In the genomic region with DNA sequence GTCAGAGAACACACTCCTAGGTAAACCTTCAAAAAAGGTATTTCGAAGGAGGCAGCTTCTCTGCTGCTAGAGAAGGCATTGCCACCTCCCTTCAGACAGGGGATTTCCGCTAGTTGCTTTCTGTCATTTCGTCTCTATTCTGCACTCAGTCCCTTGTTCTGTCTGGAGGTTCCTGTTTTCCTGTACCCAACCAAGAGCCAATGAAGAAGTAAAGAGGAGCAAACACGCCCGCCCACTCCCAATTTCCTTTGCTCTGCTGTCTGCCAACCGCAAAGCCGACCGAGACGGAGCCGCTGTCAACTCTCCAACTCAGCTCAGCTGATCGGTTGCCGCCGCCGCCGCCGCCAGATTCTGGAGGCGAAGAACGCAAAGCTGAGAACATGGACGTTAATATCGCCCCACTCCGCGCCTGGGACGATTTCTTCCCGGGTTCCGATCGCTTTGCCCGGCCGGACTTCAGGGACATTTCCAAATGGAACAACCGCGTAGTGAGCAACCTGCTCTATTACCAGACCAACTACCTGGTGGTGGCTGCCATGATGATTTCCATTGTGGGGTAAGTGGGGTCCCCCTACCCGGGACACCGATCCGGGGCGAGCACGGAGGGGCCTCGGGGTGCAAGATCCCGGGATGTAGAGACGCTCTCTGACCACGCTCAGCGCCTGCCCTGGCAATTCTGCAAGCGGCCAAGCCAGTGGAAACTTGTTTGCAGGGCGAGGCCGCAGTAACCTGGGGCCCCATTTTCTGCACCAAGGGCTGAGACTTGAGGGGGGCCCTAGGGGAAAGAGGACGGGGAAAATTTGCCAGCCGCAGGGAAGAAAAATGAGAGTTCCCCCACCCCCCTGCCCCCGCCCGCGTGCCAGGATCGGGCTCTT, we compare ENCODE assay signal across 8 cellular contexts. TPM values are rescaled to one million over a fixed set of nuclear protein-coding genes. Genes with fewer than 3 reads are reported as not detected.
DNase-seq lines count a peak whose midpoint lies in the region; ATAC-seq and TF ChIP-seq lines count a peak whose summit lies in the region.

A gene with protein sequence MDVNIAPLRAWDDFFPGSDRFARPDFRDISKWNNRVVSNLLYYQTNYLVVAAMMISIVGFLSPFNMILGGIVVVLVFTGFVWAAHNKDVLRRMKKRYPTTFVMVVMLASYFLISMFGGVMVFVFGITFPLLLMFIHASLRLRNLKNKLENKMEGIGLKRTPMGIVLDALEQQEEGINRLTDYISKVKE (plus strand): TSS at position 270 of the 875 bp plus-strand sequence. CDS start 111 bp downstream, at position 381.

- no peak within 1 kb of the TSS for H2BK5ac ChIP-seq in mesendoderm (ENCODE audit: low read length)

- peak within 1 kb of the TSS; percentile 42 for H2BK15ac ChIP-seq in mesendoderm (replicated peaks; ENCODE audit: low read depth)

- no peak within 1 kb of the TSS for H3K23ac ChIP-seq in mesendoderm (ENCODE audit: low read length)

- no CpG with 5 or more reads among the region's 49 CpGs for WGBS in mesendoderm (ENCODE audit: extremely low coverage, insufficient coverage, low lambda C conversion rate)

- H3K27ac ChIP-seq in CD4-positive, alpha-beta memory T cell (ENCODE audit: low read depth, low read length) = peak within 1 kb of the TSS; percentile 85
- H3K27ac ChIP-seq in HL-60 (replicated peaks) (peak within 1 kb of the TSS; percentile 75), mesendoderm (ENCODE audit: low read depth, low read length) (no peak within 1 kb of the TSS)

- peak within 1 kb of the TSS; percentile 88 to 95 for H3K4me3 ChIP-seq in CD4-positive, alpha-beta memory T cell (ENCODE audit: low read length in 2 of 2)
- H3K4me3 ChIP-seq in HL-60 (replicated peaks; ENCODE audit: insufficient read depth, low read length) (peak within 1 kb of the TSS; percentile 88), endocrine pancreas (ENCODE audit: control insufficient read depth, insufficient read depth, low read length) (peak within 1 kb of the TSS; percentile 92), mesendoderm (ENCODE audit: low read length) (peak within 1 kb of the TSS; percentile 76)

- DNase-seq in CD4-positive, alpha-beta memory T cell = peak; percentile 89 to 96 (median 92)
- DNase-seq in HL-60 (ENCODE audit: low read depth in 1 of 2, low spot score in 1 of 2) (peak; percentile 81 to 98), NOMO-1 treated with dmso at 0.1 percent for 144 hours (lab: John Stamatoyannopoulos, UW; ENCODE audit: unreplicated experiment) (peak; percentile 99), mesendoderm (peak; percentile 94)
- peak; percentile 68 to 71 (median 70) for DNase-seq in activated CD8-positive, alpha-beta memory T cell treated with anti-CD3 and anti-CD28 coated beads for 48 hours (ENCODE audit: low read depth in 2 of 3, low spot score in 2 of 3)
- peak; percentile 78 for DNase-seq in stimulated activated CD8-positive, alpha-beta memory T cell treated with anti-CD3 and anti-CD28 coated beads, Interleukin-15, amount 100 ng/mL, for 1 hour (ENCODE audit: low read depth)

- H3K9me3 ChIP-seq in CD4-positive, alpha-beta memory T cell (ENCODE audit: control insufficient read depth in 1 of 2, low read length in 2 of 2) = no peaks in the 10 kb centered on the region
- H3K9me3 ChIP-seq in endocrine pancreas (ENCODE audit: control insufficient read depth, low read length) = no peaks in the 10 kb centered on the region

- CTCF ChIA-PET in CD4-positive, alpha-beta memory T cell (lab: Charles Lee; ENCODE audit: partially characterized antibody) = interaction anchor here (0.9 to 3.8 kb wide), 6 partner anchors 10 to 36 kb away, joined by 3 to 33 read pairs (median 4); a partner anchor contains a TSS

- H3K4me1 ChIP-seq in CD4-positive, alpha-beta memory T cell (ENCODE audit: insufficient read depth, low read length) = peaks cover 72% of the 10 kb centered on the region
- H3K4me1 ChIP-seq in endocrine pancreas (ENCODE audit: control insufficient read depth, insufficient read depth, low read length) = peaks cover 38% of the 10 kb centered on the region
- peaks cover 9% of the 10 kb centered on the region for H3K4me1 ChIP-seq in mesendoderm (ENCODE audit: control insufficient read depth, low read depth, low read length)

- no peaks in the 10 kb centered on the region for H3K79me1 ChIP-seq in mesendoderm (ENCODE audit: low read length)

- H3K79me2 ChIP-seq in mesendoderm (ENCODE audit: control insufficient read depth, insufficient read depth, low read length) = no peaks in the 10 kb centered on the region

- H3K4me1 Mint-ChIP-seq in CD4-positive, alpha-beta memory T cell = peaks cover 48 to 79% (median 61%) of the 10 kb centered on the region in 4 donors

- H3K9me3 Mint-ChIP-seq in CD4-positive, alpha-beta memory T cell = no peaks in the 10 kb centered on the region

- TF ChIP-seq CTCF in HL-60 (IDR thresholded peaks at IDR 0.05; ENCODE audit: insufficient read depth, low read length) = no peak

- H3K4ac ChIP-seq in mesendoderm (ENCODE audit: low read depth, low read length) = peak within 1 kb of the TSS; percentile 81

- ATAC-seq in GM19455 (IDR thresholded peaks at IDR 0.05; ENCODE audit: unreplicated experiment) = peak; percentile 52

- no peak within 1 kb of the TSS for H2AK5ac ChIP-seq in mesendoderm (ENCODE audit: low read length)

- intact Hi-C loops in CD4-positive, alpha-beta memory T cell (cut with micrococcal nuclease) = loop anchor here (1.0 to 5.0 kb wide), 5 partner anchors 7 to 1428 kb away; a partner anchor contains a TSS

- peak within 1 kb of the TSS; percentile 58 for H4K8ac ChIP-seq in mesendoderm (ENCODE audit: low read depth, low read length)

- no peaks in the 10 kb centered on the region for H3K27me3 Mint-ChIP-seq in CD4-positive, alpha-beta memory T cell

- peaks cover 14 to 30% of the 10 kb centered on the region in 2 donors for H3K36me3 Mint-ChIP-seq in CD4-positive, alpha-beta memory T cell

- H3K56ac ChIP-seq in mesendoderm (ENCODE audit: low read length) = peak within 1 kb of the TSS; percentile 70

- no peaks in the 10 kb centered on the region for H3K27me3 ChIP-seq in CD4-positive, alpha-beta memory T cell (ENCODE audit: insufficient read depth, low read length)
- H3K27me3 ChIP-seq in HL-60 (ENCODE audit: insufficient read depth, poor library complexity, severe bottlenecking) (no peaks in the 10 kb centered on the region), endocrine pancreas (ENCODE audit: control insufficient read depth, insufficient read depth, low read length) (no peaks in the 10 kb centered on the region), mesendoderm (ENCODE audit: insufficient read depth, low read length, poor library complexity) (no peaks in the 10 kb centered on the region)

- peak within 1 kb of the TSS; percentile 96 to 99 (median 98) for H3K4me3 Mint-ChIP-seq in CD4-positive, alpha-beta memory T cell

- H3K36me3 ChIP-seq in CD4-positive, alpha-beta memory T cell (ENCODE audit: insufficient read depth, low read length) = peaks cover 3% of the 10 kb centered on the region
- no peaks in the 10 kb centered on the region for H3K36me3 ChIP-seq in endocrine pancreas (ENCODE audit: control insufficient read depth, insufficient read depth, low read length)
- H3K36me3 ChIP-seq in mesendoderm (ENCODE audit: control insufficient read depth, insufficient read depth, low read length) = no peaks in the 10 kb centered on the region

- POLR2A ChIA-PET in CD4-positive, alpha-beta memory T cell (lab: Charles Lee; ENCODE audit: partially characterized antibody) = interaction anchor here (0.7 to 18.6 kb wide), 17 partner anchors 8 to 1430 kb away, joined by 3 to 287 read pairs (median 4); a partner anchor contains a TSS

- peak within 1 kb of the TSS; percentile 55 for H3K9ac ChIP-seq in endocrine pancreas (ENCODE audit: control insufficient read depth, insufficient read depth, low read length)
- H3K9ac ChIP-seq in mesendoderm (ENCODE audit: low read length) = peak within 1 kb of the TSS; percentile 80

- peak within 1 kb of the TSS; percentile 69 for H2BK120ac ChIP-seq in mesendoderm (ENCODE audit: low read depth, low read length)

- H3K18ac ChIP-seq in mesendoderm (ENCODE audit: low read length) = peak within 1 kb of the TSS; percentile 88

- H3K27ac Mint-ChIP-seq in CD4-positive, alpha-beta memory T cell = peak within 1 kb of the TSS; percentile 85 to 99 (median 98)

- no peak within 1 kb of the TSS for H4K5ac ChIP-seq in mesendoderm (ENCODE audit: low read length)

- H3K4me2 ChIP-seq in mesendoderm (ENCODE audit: low read length) = peak within 1 kb of the TSS; percentile 76

RNA-seq across cellular contexts. Expression of the gene that starts here (rescaled TPM):
- 100 to 1,000 TPM; 147 to 156 TPM for total RNA-seq in CD4-positive, alpha-beta memory T cell
- polyA plus RNA-seq in CD4-positive, alpha-beta memory T cell = 100 to 1,000 TPM; 500 to 953 TPM
- 21.1 TPM for polyA plus RNA-seq in mesendoderm (2013, experiment 1 of 2)
- 21.6 TPM for polyA plus RNA-seq in mesendoderm (2013, experiment 2 of 2)
